Comparison of ENCODE assay signal across 1 cellular context in the genomic region with DNA sequence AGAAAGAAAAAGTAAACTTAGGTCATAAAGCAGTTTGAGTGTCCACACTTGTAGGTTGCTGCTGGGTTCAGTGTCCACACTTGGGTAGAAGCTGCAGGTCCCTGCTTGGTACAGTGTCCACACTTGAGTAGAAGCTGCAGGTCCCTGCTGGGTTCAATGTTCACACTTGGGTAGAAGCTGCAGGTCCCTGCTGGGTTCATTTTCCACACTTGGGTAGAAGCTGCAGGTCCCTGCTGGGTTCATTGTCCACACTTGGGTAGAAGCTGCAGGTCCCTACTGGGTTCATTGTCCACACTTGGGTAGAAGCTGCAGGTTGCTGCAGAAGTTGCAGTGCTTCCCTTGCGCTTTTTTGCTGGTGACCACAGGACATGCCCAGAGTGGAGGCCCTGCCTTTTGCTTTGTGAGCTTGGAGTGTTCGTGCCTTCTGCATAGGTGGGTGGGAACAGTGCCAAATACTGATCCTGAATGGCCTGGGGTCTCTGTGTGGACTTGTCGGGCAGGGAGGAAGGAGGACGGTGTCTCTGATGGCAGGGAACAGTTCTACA.
TF ChIP-seq lines count a peak whose summit lies in the region.

No MANE protein-coding gene starts in this region.

TF ChIP-seq in HepG2, 621 proteins besides CTCF, POLR2A, EP300 and RAD21 (continued from another document):
- TF ChIP-seq ZNF431 (CRISPR knock-in tag; IDR thresholded peaks at IDR 0.05; ENCODE audit: borderline replicate concordance, low read depth) (no peak), ZNF333 (CRISPR knock-in tag; IDR thresholded peaks at IDR 0.05; ENCODE audit: borderline replicate concordance) (no peak), SOX5 (CRISPR knock-in tag; IDR thresholded peaks at IDR 0.05; ENCODE audit: borderline replicate concordance) (no peak), ZEB1 (IDR thresholded peaks at IDR 0.05; ENCODE audit: insufficient replicate concordance, low read depth) (no peak), ZNF7 (CRISPR knock-in tag; IDR thresholded peaks at IDR 0.05) (peak; percentile 44; the same call in 1 of the 2 replicates), ZNF260 (CRISPR knock-in tag; IDR thresholded peaks at IDR 0.05; ENCODE audit: borderline replicate concordance, low read depth) (no peak), ZNF20 (CRISPR knock-in tag; IDR thresholded peaks at IDR 0.05) (no peak), ARNT2 (CRISPR knock-in tag; IDR thresholded peaks at IDR 0.05; ENCODE audit: low read depth) (no peak), ZFP90 (CRISPR knock-in tag; IDR thresholded peaks at IDR 0.05; ENCODE audit: borderline replicate concordance) (no peak)
TF ChIP-seq in HepG2: peak in this region for 2.
